In genomic region chr7:129332354-129333056, GRCh38 we compare ENCODE assay signal across 15 cellular contexts.
DNase-seq lines count a peak whose midpoint lies in the region; ATAC-seq, FAIRE-seq and TF ChIP-seq lines count a peak whose summit lies in the region.
"Had no signal": no experiment of that assay in that cellular context is flagged by ENCODE, and none has a peak within 500 bp of the region (broad histone marks: within the 10 kb centered on the region; RNA-seq: fewer than 3 reads in every experiment).

No MANE protein-coding gene starts in this region.

- no peaks in the 10 kb centered on the region for H3K79me2 ChIP-seq in K562 (ENCODE audit: control insufficient read depth, insufficient read depth, low read length)

- no peak for TF ChIP-seq POLR2A in A549 (IDR thresholded peaks at IDR 0.05; ENCODE audit: low read length)
- TF ChIP-seq POLR2A in K562 (conservative IDR thresholded peaks at IDR 0.05) = no peak

- H3K9me3 ChIP-seq in A549 = no peaks in the 10 kb centered on the region
- H3K9me3 ChIP-seq in K562 (replicated peaks; ENCODE audit: control insufficient read depth, insufficient read depth, low read depth, low read length) = no peaks in the 10 kb centered on the region
- H3K9me3 ChIP-seq: colonic mucosa, transverse colon had no signal

- no peak overlapping the region for H3K9ac ChIP-seq in K562 (ENCODE audit: insufficient read depth in 1 of 2, low read depth in 2 of 2, low read length in 2 of 2)

- H3K4me1 ChIP-seq in A549 (peaks cover 16% of the 10 kb centered on the region), K562 (replicated peaks in 1 of 2; ENCODE audit: control insufficient read depth in 2 of 2, insufficient read depth in 2 of 2, low read length in 2 of 2) (no peaks in the 10 kb centered on the region)
- H3K4me1 ChIP-seq: colonic mucosa, transverse colon had no signal

- H3K27me3 ChIP-seq in K562 (ENCODE audit: control insufficient read depth in 2 of 2, insufficient read depth in 2 of 2, low read length in 2 of 2) = no peaks in the 10 kb centered on the region
- H3K27me3 ChIP-seq: colonic mucosa, transverse colon had no signal

- H3K27ac ChIP-seq in A549 = peak overlapping the region in 1 of 2 experiments; percentile 53; a peak in 3 of 6 replicates
- H3K27ac ChIP-seq in K562 (ENCODE audit: extremely low read depth, low read depth, low read length) = no peak overlapping the region
- H3K27ac ChIP-seq: colonic mucosa, transverse colon had no signal

- in situ Hi-C loops in K562 (cut with MboI) = no loop called here

- BruUV-seq in K562 (replicated peaks; lab: Mats Ljungman, UMichigan) = no TSS peak

- intact Hi-C loops in K562 (cut with micrococcal nuclease) = no loop called here

- FAIRE-seq in A549 (lab: Jason Lieb, UNC) = no peak
- FAIRE-seq in K562 (lab: Jason Lieb, UNC) = no peak
- peak; percentile 87 for FAIRE-seq in islet of Langerhans (lab: Jason Lieb, UNC)

- no peak for TF ChIP-seq CTCF in A549 (IDR thresholded peaks at IDR 0.05)
- TF ChIP-seq CTCF in HFF-Myc (IDR thresholded peaks at IDR 0.05; ENCODE audit: low read depth, low read length, missing control alignments) = no peak
- TF ChIP-seq CTCF in K562 (IDR thresholded peaks at IDR 0.05 in 2 of 3, conservative IDR thresholded peaks at IDR 0.05 in 1 of 3; ENCODE audit: insufficient read depth in 2 of 3, low read depth in 1 of 3, low read length in 3 of 3) = no peak

- H4K20me1 ChIP-seq in K562 (replicated peaks; ENCODE audit: control insufficient read depth, insufficient read depth, low read length) = no peaks in the 10 kb centered on the region

- TF ChIP-seq EP300 in A549 (IDR thresholded peaks at IDR 0.05) (no peak), K562 (IDR thresholded peaks at IDR 0.05; ENCODE audit: low read length) (no peak)

- H2AFZ ChIP-seq in K562 (ENCODE audit: low read depth, low read length) = no peak overlapping the region

- CTCF ChIA-PET in A549 (lab: Yijun Ruan, JAX) (interaction anchor here (0.5 to 3.5 kb wide), 7 partner anchors 11 to 177 kb away, joined by 3 to 23 read pairs (median 5); no protein-coding TSS in a partner anchor), K562 (lab: Yijun Ruan, JAX; ENCODE audit: low intra/inter-chr PET ratio) (no interaction called here)

- H3K4me3 ChIP-seq in A549 = no peak overlapping the region
- H3K4me3 ChIP-seq in HFF-Myc (replicated peaks; ENCODE audit: low read depth, low read length) = no peak overlapping the region
- H3K4me3 ChIP-seq in K562 = no peak overlapping the region
- H3K4me3 ChIP-seq: colonic mucosa, transverse colon had no signal

- TF ChIP-seq RAD21 in A549 (conservative IDR thresholded peaks at IDR 0.05 in 1 of 2, IDR thresholded peaks at IDR 0.05 in 1 of 2) (no peak), K562 (CRISPR knock-in tag; conservative IDR thresholded peaks at IDR 0.05 in 1 of 2, IDR thresholded peaks at IDR 0.05 in 1 of 2) (no peak)

- POLR2A ChIA-PET in A549 (lab: Yijun Ruan, JAX) = interaction anchor here (0.9 kb wide), 1 partner anchor 35 kb away, joined by 3 read pairs; no protein-coding TSS in a partner anchor
- POLR2A ChIA-PET in K562 (lab: Yijun Ruan, JAX) = interaction anchor here (0.5 to 1.8 kb wide), 5 partner anchors 11 to 386 kb away, joined by 3 to 5 read pairs (median 4); no protein-coding TSS in a partner anchor

- DNase-seq in A549 (ENCODE audit: low read depth in 1 of 2, low spot score in 1 of 2) = peak; percentile 21 to 37
- DNase-seq in HFF-Myc (ENCODE audit: extremely low read depth, low read depth) = peak; percentile 9
- DNase-seq in K562 (ENCODE audit: extremely low read depth in 1 of 4, low spot score in 3 of 4) = no peak
- no peak for DNase-seq in ureter (ENCODE audit: low spot score)
- no peak for DNase-seq in activated T-cell treated with anti-CD3 and anti-CD28 coated beads for 4 hours
- DNase-seq: activated naive CD4-positive, alpha-beta T cell; AML-193; colonic mucosa; NCI-H1436 treated with DMSO at 0.1 percent for 48 hours; right cardiac atrium; T-helper 1 cell; transverse colon had no signal

- no peaks in the 10 kb centered on the region for H3K9me1 ChIP-seq in K562 (ENCODE audit: control insufficient read depth, insufficient read depth, low read length)

- ATAC-seq in A549 (peak; percentile 89 to 90), K562 (no peak), HG03159 (IDR thresholded peaks at IDR 0.05; ENCODE audit: unreplicated experiment) (no peak), GM19452 (IDR thresholded peaks at IDR 0.05; ENCODE audit: unreplicated experiment) (no peak)
- ATAC-seq: right cardiac atrium had no signal

- WGBS in A549 (ENCODE audit: missing lambda C conversion rate) = 47% methylated on average over 3 of the region's 3 CpGs
- 10% methylated on average over 3 of the region's 3 CpGs for WGBS in K562 (ENCODE audit: insufficient coverage, low coverage, missing lambda C conversion rate)

- H3K36me3 ChIP-seq in K562 (ENCODE audit: control insufficient read depth, insufficient read depth, low read length) = no peaks in the 10 kb centered on the region
- H3K36me3 ChIP-seq: colonic mucosa, transverse colon had no signal

- H3K4me2 ChIP-seq in A549 = peak overlapping the region; percentile 59
- H3K4me2 ChIP-seq in K562 (ENCODE audit: insufficient read depth, low read length) = no peak overlapping the region

TF ChIP-seq in A549, 52 proteins besides CTCF, POLR2A, EP300 and RAD21:
- peak; percentile 59 for TF ChIP-seq JUNB (IDR thresholded peaks at IDR 0.05)
- peak; percentile 32; the same call in 1 of the 2 replicates for TF ChIP-seq FOSL2 (IDR thresholded peaks at IDR 0.05)
- peak; percentile 90 for TF ChIP-seq FOSL2 (CRISPR knock-in tag; IDR thresholded peaks at IDR 0.05)
- no peak for TF ChIP-seq HOXA7 (CRISPR knock-in tag; IDR thresholded peaks at IDR 0.05)
- no peak for TF ChIP-seq ZC3H11A (IDR thresholded peaks at IDR 0.05)
- no peak for TF ChIP-seq EHF (CRISPR knock-in tag; IDR thresholded peaks at IDR 0.05)

TF ChIP-seq in K562, 482 proteins besides CTCF, POLR2A, EP300 and RAD21 (continues in another document):
- TF ChIP-seq HMGN3 (IDR thresholded peaks at IDR 0.05; ENCODE audit: borderline replicate concordance, extremely low read depth, insufficient read length, low read depth, low read length) (no peak), GABPB2 (CRISPR knock-in tag; conservative IDR thresholded peaks at IDR 0.05) (no peak), NFYB (IDR thresholded peaks at IDR 0.05; ENCODE audit: extremely low read depth, insufficient read length) (no peak), ZNF512 (tag; IDR thresholded peaks at IDR 0.05) (no peak), ARID2 (IDR thresholded peaks at IDR 0.05) (no peak), HMBOX1 (IDR thresholded peaks at IDR 0.05) (no peak), ZNF583 (CRISPR knock-in tag; IDR thresholded peaks at IDR 0.05) (no peak), SMARCA4 (IDR thresholded peaks at IDR 0.05) (no peak), ZNF165 (CRISPR knock-in tag; IDR thresholded peaks at IDR 0.05; ENCODE audit: borderline replicate concordance) (no peak), ESRRB (CRISPR knock-in tag; IDR thresholded peaks at IDR 0.05; ENCODE audit: borderline replicate concordance) (no peak), ZNF146 (CRISPR knock-in tag; IDR thresholded peaks at IDR 0.05; ENCODE audit: unreplicated experiment) (no peak), C11orf30 (IDR thresholded peaks at IDR 0.05; ENCODE audit: low read depth) (no peak), NFXL1 (CRISPR knock-in tag; IDR thresholded peaks at IDR 0.05) (no peak), SRSF7 (optimal IDR thresholded peaks at IDR 0.05; ENCODE audit: low read depth, low read length) (no peak), TOE1 (IDR thresholded peaks at IDR 0.05; ENCODE audit: borderline replicate concordance) (no peak), TOE1 (CRISPR knock-in tag; IDR thresholded peaks at IDR 0.05; ENCODE audit: borderline replicate concordance, low read depth) (no peak), GATAD2B (IDR thresholded peaks at IDR 0.05; ENCODE audit: borderline replicate concordance) (no peak), MEF2A (IDR thresholded peaks at IDR 0.05; ENCODE audit: control insufficient read depth, low read depth, low read length) (no peak), TGIF2 (CRISPR knock-in tag; IDR thresholded peaks at IDR 0.05) (no peak), PCBP1 (IDR thresholded peaks at IDR 0.05; ENCODE audit: low read depth, low read length, poor library complexity, severe bottlenecking) (no peak)
- TF ChIP-seq, protein P1, sequence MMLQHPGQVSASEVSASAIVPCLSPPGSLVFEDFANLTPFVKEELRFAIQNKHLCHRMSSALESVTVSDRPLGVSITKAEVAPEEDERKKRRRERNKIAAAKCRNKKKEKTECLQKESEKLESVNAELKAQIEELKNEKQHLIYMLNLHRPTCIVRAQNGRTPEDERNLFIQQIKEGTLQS (IDR thresholded peaks at IDR 0.05) = peak; percentile 25; the same call in 1 of the 2 replicates
- TF ChIP-seq, protein P1 (CRISPR knock-in tag; conservative IDR thresholded peaks at IDR 0.05) = no peak

Comparison
In these comparisons a context has a peak if more than half of its experiments do, and no peak if none do; other contexts are left out.
1. ATAC-seq: peak in A549 (2 of 2); none in K562 (single experiment), HG03159 (single experiment) and GM19452 (single experiment).
2. DNase-seq: peak in A549 (2 of 2) and HFF-Myc (single experiment); none in K562 (0 of 4), ureter (single experiment) and activated T-cell treated with anti-CD3 and anti-CD28 coated beads for 4 hours (single experiment).
3. Of the 35 proteins assayed by ChIP-seq in both K562 and A549: peak only in K562: none; only in A549: JUNB; in both: none; in neither: 34.